ENCODE assay signal across 18 cellular contexts in the genomic region with DNA sequence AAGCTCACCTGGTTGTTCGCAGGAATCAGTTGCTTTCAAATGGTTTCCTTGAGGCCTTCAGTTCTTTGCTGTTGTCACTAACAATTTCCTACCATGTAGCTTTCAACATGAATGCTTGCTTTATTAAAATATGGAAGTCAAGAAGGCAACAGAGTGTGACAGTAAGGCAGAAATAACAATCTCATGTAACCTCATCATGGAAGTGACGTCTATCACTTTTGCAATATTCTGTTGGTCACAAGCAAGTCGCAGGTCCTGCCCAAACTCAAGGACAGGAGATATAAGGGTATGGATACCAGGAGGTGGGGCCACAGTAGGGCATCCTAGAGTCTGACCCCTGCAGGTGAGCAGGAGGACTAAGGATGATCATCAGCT.
DNase-seq lines count a peak whose midpoint lies in the region; ATAC-seq and TF ChIP-seq lines count a peak whose summit lies in the region.
"Had no signal": no experiment of that assay in that cellular context is flagged by ENCODE, and none has a peak within 500 bp of the region (broad histone marks: within the 10 kb centered on the region; RNA-seq: fewer than 3 reads in every experiment).

No MANE protein-coding gene starts in this region.

- intact Hi-C loops in vagina (cut with DNase I): no loop called here

- H3K4me3 Mint-ChIP-seq in endodermal cell: no peak overlapping the region
- H3K4me3 Mint-ChIP-seq: CD8-positive, alpha-beta T cell; GM23338 had no signal

- H4K20me1 ChIP-seq in BLaER1 treated with 17β-estradiol and CSF1 and Interleukin-3, amounts not matched to agents 10 nM and 100 nM: no peaks in the 10 kb centered on the region
- H4K20me1 ChIP-seq: BLaER1 had no signal

- H3K27ac Mint-ChIP-seq in endodermal cell: no peak overlapping the region
- H3K27ac Mint-ChIP-seq: CD8-positive, alpha-beta T cell; GM23338 had no signal

- H3K4me1 ChIP-seq in BLaER1 treated with 17β-estradiol and CSF1 and Interleukin-3, amounts not matched to agents 10 nM and 100 nM: peaks cover 0 to 26% (median 7%) of the 10 kb centered on the region in 10 experiments; a peak in 10 of 20 replicates
- H3K4me1 ChIP-seq in endodermal cell (ENCODE audit: control insufficient read depth, insufficient read depth, low read length) (no peaks in the 10 kb centered on the region), vagina (no peaks in the 10 kb centered on the region)
- H3K4me1 ChIP-seq: A549, BLaER1 had no signal

- H3K9me3 ChIP-seq in BLaER1 treated with 17β-estradiol and CSF1 and Interleukin-3, amounts not matched to agents 10 nM and 100 nM (replicated peaks in 1 of 11): no peaks in the 10 kb centered on the region
- peaks cover 10% of the 10 kb centered on the region for H3K9me3 ChIP-seq in endodermal cell (ENCODE audit: control insufficient read depth, low read length)
- H3K9me3 ChIP-seq in vagina: no peaks in the 10 kb centered on the region
- H3K9me3 ChIP-seq: A549, BLaER1 had no signal

- H3K4me2 ChIP-seq in BLaER1 treated with 17β-estradiol and CSF1 and Interleukin-3, amounts not matched to agents 10 nM and 100 nM: peak overlapping the region in 5 of 11 experiments; percentile 1 to 45 (median 14); a peak in 7 of 22 replicates
- H3K4me2 ChIP-seq: A549, BLaER1, GM23338 had no signal

- peaks cover 3% of the 10 kb centered on the region for H3K36me3 Mint-ChIP-seq in endodermal cell (ENCODE audit: low read depth)
- H3K36me3 Mint-ChIP-seq: CD8-positive, alpha-beta T cell had no signal

- TF ChIP-seq CTCF in endodermal cell (conservative IDR thresholded peaks at IDR 0.05) (peak; percentile 50), vagina (IDR thresholded peaks at IDR 0.05) (no peak)

- H3K27me3 ChIP-seq in BLaER1 treated with 17β-estradiol and CSF1 and Interleukin-3, amounts not matched to agents 10 nM and 100 nM: no peaks in the 10 kb centered on the region
- H3K27me3 ChIP-seq in endodermal cell (ENCODE audit: control insufficient read depth, insufficient read depth, low read length, poor library complexity, severe bottlenecking) (no peaks in the 10 kb centered on the region), vagina (no peaks in the 10 kb centered on the region)
- H3K27me3 ChIP-seq: BLaER1 had no signal

- H3K36me3 ChIP-seq in BLaER1 treated with 17β-estradiol and CSF1 and Interleukin-3, amounts not matched to agents 10 nM and 100 nM: no peaks in the 10 kb centered on the region
- no peaks in the 10 kb centered on the region for H3K36me3 ChIP-seq in endodermal cell (ENCODE audit: control insufficient read depth, insufficient read depth, low read length)
- no peaks in the 10 kb centered on the region for H3K36me3 ChIP-seq in vagina
- H3K36me3 ChIP-seq: BLaER1 had no signal

- no peaks in the 10 kb centered on the region for H3K4me1 Mint-ChIP-seq in endodermal cell

- H3K27ac ChIP-seq in BLaER1 treated with 17β-estradiol and CSF1 and Interleukin-3, amounts not matched to agents 10 nM and 100 nM: peak overlapping the region in 9 of 11 experiments; percentile 35 to 77 (median 58); a peak in 17 of 22 replicates
- H3K27ac ChIP-seq in endodermal cell (ENCODE audit: low read depth, low read length) (no peak overlapping the region), vagina (no peak overlapping the region)
- H3K27ac ChIP-seq: A549, BLaER1 had no signal

- H3K9ac ChIP-seq in BLaER1 treated with 17β-estradiol and CSF1 and Interleukin-3, amounts not matched to agents 10 nM and 100 nM: peak overlapping the region in 3 of 11 experiments; percentile 6 to 36 (median 28); a peak in 2 of 22 replicates
- H3K9ac ChIP-seq in endodermal cell (ENCODE audit: extremely low read depth, low read length, poor library complexity, severe bottlenecking): no peak overlapping the region
- H3K9ac ChIP-seq: BLaER1 had no signal

- ATAC-seq in GM19463 (IDR thresholded peaks at IDR 0.05; ENCODE audit: unreplicated experiment) (peak; percentile 22), HG02678 (IDR thresholded peaks at IDR 0.05; ENCODE audit: unreplicated experiment) (no peak)
- ATAC-seq: A549; CD8-positive, alpha-beta T cell; GM23338 had no signal

- H3K27me3 Mint-ChIP-seq in endodermal cell (ENCODE audit: insufficient read depth): no peaks in the 10 kb centered on the region

- TF ChIP-seq POLR2A in vagina (IDR thresholded peaks at IDR 0.05): no peak

- DNase-seq in endodermal cell: no peak
- no peak for DNase-seq in vagina (ENCODE audit: extremely low spot score in 2 of 2)
- DNase-seq in stimulated activated CD4-positive, alpha-beta T cell treated with anti-CD3 and anti-CD28 coated beads, Interleukin-4, amount 100 ng/mL, for 1 hour: no peak
- no peak for DNase-seq in HPDE6-E6E7 (ENCODE audit: extremely low spot score)
- DNase-seq: AML-193; CD8-positive, alpha-beta T cell; COR-L47; DMS 273 treated with DMSO at 0.1 percent for 48 hours; DMS79; GDM1; HCEC 1CT; KG1 had no signal

- peaks cover 24% of the 10 kb centered on the region for H3K9me3 Mint-ChIP-seq in endodermal cell
- H3K9me3 Mint-ChIP-seq: GM23338 had no signal

- H3K4me3 ChIP-seq in BLaER1 treated with 17β-estradiol and CSF1 and Interleukin-3, amounts not matched to agents 10 nM and 100 nM: no peak overlapping the region
- H3K4me3 ChIP-seq in endodermal cell (ENCODE audit: low read length): no peak overlapping the region
- H3K4me3 ChIP-seq in vagina: no peak overlapping the region
- H3K4me3 ChIP-seq: A549, BLaER1, GM23338 had no signal

- WGBS in endodermal cell (ENCODE audit: insufficient coverage in 1 of 2, insufficient read length in 1 of 2), 2 experiments: 93 to 100% methylated on average over 2 to 3 of the region's 3 CpGs

Comparison
In these comparisons a context has a peak if more than half of its experiments do, and no peak if none do; other contexts are left out.
1. H3K27ac ChIP-seq: peak in BLaER1 treated with 17β-estradiol and CSF1 and Interleukin-3, amounts not matched to agents 10 nM and 100 nM (9 of 11); none in endodermal cell (single experiment) and vagina (single experiment).